ENCODE assay signal across 24 cellular contexts in the genomic region with DNA sequence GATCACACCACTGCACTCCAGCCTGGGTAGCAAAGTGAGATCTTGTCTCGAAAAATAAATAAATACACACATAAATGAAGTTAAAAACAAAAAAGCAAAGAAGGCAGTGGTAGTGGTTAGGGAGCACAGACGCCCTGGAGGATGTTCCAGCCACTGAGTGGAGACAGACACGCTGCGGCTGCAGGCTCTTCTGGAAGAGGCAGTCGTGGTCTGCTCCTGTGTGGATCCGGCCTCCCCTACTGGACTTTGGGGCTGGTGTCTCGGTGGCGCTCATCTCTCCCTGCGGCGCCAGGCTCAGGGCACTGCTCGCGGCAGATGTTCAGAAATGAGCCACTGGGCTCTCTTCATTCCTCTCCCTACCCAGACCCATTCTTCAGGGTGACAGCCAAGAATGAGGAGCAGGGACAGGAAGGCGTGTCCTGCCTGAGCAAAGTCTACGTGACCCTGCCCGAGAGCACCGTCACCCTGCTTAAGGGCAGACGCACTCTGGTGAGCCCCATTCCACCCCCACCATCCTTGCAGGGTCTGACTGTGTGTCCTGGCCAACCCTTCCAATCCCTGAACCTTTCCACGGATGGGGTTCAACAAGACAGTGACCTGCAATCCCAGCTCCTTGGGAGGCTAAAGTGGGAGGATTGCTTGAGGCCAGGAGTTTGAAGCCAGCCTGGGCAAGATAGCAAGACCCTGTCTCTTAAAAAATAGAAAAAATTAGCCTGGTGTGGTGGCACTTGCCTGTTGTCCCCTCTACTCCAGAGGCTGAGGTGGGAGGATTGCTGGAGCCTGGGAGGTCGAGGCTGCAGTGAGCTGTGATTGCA. TPM values are rescaled to one million over a fixed set of nuclear protein-coding genes. Genes with fewer than 3 reads are reported as not detected.
A peak's percentile ranks its signal among the peaks of the same experiment; 100 is the strongest.
DNase-seq lines count a peak whose midpoint lies in the region; ATAC-seq and TF ChIP-seq lines count a peak whose summit lies in the region.
"Had no signal": no experiment of that assay in that cellular context is flagged by ENCODE, and none has a peak within 500 bp of the region (broad histone marks: within the 10 kb centered on the region; RNA-seq: fewer than 3 reads in every experiment).

No MANE protein-coding gene starts in this region.

- H3K23ac ChIP-seq in neuronal stem cell (ENCODE audit: low read depth, low read length, poor library complexity), result no peak overlapping the region

- H3K9me3 ChIP-seq in Panc1 (ENCODE audit: control insufficient read depth, insufficient read depth, low read depth, low read length) (no peaks in the 10 kb centered on the region), neuronal stem cell (replicated peaks in 1 of 2; ENCODE audit: control insufficient read depth in 2 of 2, insufficient read depth in 1 of 2, low read depth in 1 of 2, low read length in 2 of 2) (peaks cover 0 to 2% of the 10 kb centered on the region in 2 donors)
- H3K9me3 ChIP-seq: BE2C, HAP-1 had no signal

- H3K4me2 ChIP-seq in neuronal stem cell (ENCODE audit: insufficient read depth, low read length, poor library complexity, severe bottlenecking), result no peak overlapping the region

- no peaks in the 10 kb centered on the region for H3K79me1 ChIP-seq in neuronal stem cell (ENCODE audit: low read depth, low read length)

- peak overlapping the region; percentile 1 for H2BK5ac ChIP-seq in neuronal stem cell (ENCODE audit: low read length)

- no peak overlapping the region for H3K18ac ChIP-seq in neuronal stem cell (ENCODE audit: low read length)

- no peak overlapping the region for H3K14ac ChIP-seq in neuronal stem cell (ENCODE audit: low read length)

- H3K4ac ChIP-seq in neuronal stem cell (ENCODE audit: low read length), result no peak overlapping the region

- CTCF ChIA-PET in Panc1 (lab: Charles Lee), result no interaction called here

- ATAC-seq in Panc1, result peak; percentile 24; the same call in 1 of the 2 replicates
- ATAC-seq in left colon, result peak; percentile 87
- no peak for ATAC-seq in HG03097 (IDR thresholded peaks at IDR 0.05; ENCODE audit: low FRiP score, unreplicated experiment)
- no peak for ATAC-seq in HG02610 (IDR thresholded peaks at IDR 0.05; ENCODE audit: unreplicated experiment)
- ATAC-seq in HG03175 (IDR thresholded peaks at IDR 0.05; ENCODE audit: unreplicated experiment), result no peak

- H3K4me1 ChIP-seq in Panc1 (ENCODE audit: control insufficient read depth, insufficient read depth, low read length) (no peaks in the 10 kb centered on the region), neuronal stem cell (ENCODE audit: control insufficient read depth in 2 of 2, insufficient read depth in 1 of 2, low read depth in 1 of 2, low read length in 2 of 2) (peaks cover 0 to 2% of the 10 kb centered on the region in 2 donors)
- H3K4me1 ChIP-seq: BE2C, HAP-1 had no signal

- no peak overlapping the region for H2AFZ ChIP-seq in neuronal stem cell (ENCODE audit: low read length)

- H3K36me3 ChIP-seq in H7 (replicated peaks; ENCODE audit: control insufficient read depth, insufficient read depth, low read length) (no peaks in the 10 kb centered on the region), Panc1 (ENCODE audit: control insufficient read depth, insufficient read depth, low read length) (no peaks in the 10 kb centered on the region), neuronal stem cell (replicated peaks in 1 of 2; ENCODE audit: control insufficient read depth in 2 of 2, insufficient read depth in 2 of 2, low read length in 2 of 2) (no peaks in the 10 kb centered on the region)
- H3K36me3 ChIP-seq: BE2C, HAP-1 had no signal

- no peak for TF ChIP-seq CTCF in Panc1 (IDR thresholded peaks at IDR 0.05)

- POLR2A ChIA-PET in Panc1 (lab: Charles Lee), result no interaction called here

- no peak overlapping the region for H2BK12ac ChIP-seq in neuronal stem cell (ENCODE audit: low read length)

- WGBS in neuronal stem cell (ENCODE audit: extremely low coverage in 2 of 2, insufficient read length in 2 of 2, insufficient replicate concordance in 1 of 2), 2 donors, result no CpG with 5 or more reads among the region's 19 CpGs

- H4K8ac ChIP-seq in neuronal stem cell (ENCODE audit: low read depth, low read length), result no peak overlapping the region

- no peak overlapping the region for H3K9ac ChIP-seq in neuronal stem cell (ENCODE audit: low read depth, low read length, poor library complexity)

- H3K4me3 ChIP-seq in H7 (ENCODE audit: insufficient read depth, low read depth, low read length) (no peak overlapping the region), Panc1 (ENCODE audit: low read depth in 2 of 2, low read length in 2 of 2) (no peak overlapping the region), neuronal stem cell (ENCODE audit: low read length in 2 of 2) (no peak overlapping the region)
- H3K4me3 ChIP-seq: HAP-1 had no signal

- H3K27ac ChIP-seq in Panc1 (ENCODE audit: low read length), result no peak overlapping the region
- no peak overlapping the region for H3K27ac ChIP-seq in neuronal stem cell (replicated peaks; ENCODE audit: low read length)
- H3K27ac ChIP-seq: HL-60 had no signal

- no peaks in the 10 kb centered on the region for H3K27me3 ChIP-seq in H7 (ENCODE audit: control insufficient read depth, insufficient read depth, low read length)
- no peaks in the 10 kb centered on the region for H3K27me3 ChIP-seq in Panc1 (ENCODE audit: control insufficient read depth, insufficient read depth, low read length)
- H3K27me3 ChIP-seq in neuronal stem cell (ENCODE audit: control insufficient read depth in 3 of 3, insufficient read depth in 3 of 3, low read depth in 1 of 3, low read length in 3 of 3), result peaks cover 0 to 34% (median 0%) of the 10 kb centered on the region in 3 experiments

- no peak overlapping the region for H4K91ac ChIP-seq in neuronal stem cell (ENCODE audit: low read depth, low read length, poor library complexity)

- intact Hi-C loops in Panc1 (cut with micrococcal nuclease; ENCODE audit: unreplicated experiment) (no loop called here), left colon (cut with DNase I, micrococcal nuclease) (no loop called here)

- H2BK15ac ChIP-seq in neuronal stem cell (ENCODE audit: low read length), result no peak overlapping the region

- H2AK5ac ChIP-seq in neuronal stem cell (ENCODE audit: low read depth, low read length), result no peak overlapping the region

- no peak overlapping the region for H2BK120ac ChIP-seq in neuronal stem cell (ENCODE audit: low read depth, low read length)

- BruUV-seq in Panc1 (replicated peaks; lab: Mats Ljungman, UMichigan), result no TSS peak

- in situ Hi-C loops in Panc1 (cut with HindIII; ENCODE audit: low pct_unique_long_range_greater_than_20kb, low sequenced_read_pairs), result no loop called here

- peak; percentile 51 for DNase-seq in H7
- no peak for DNase-seq in Panc1 (ENCODE audit: low read depth, low spot score)
- DNase-seq in left colon, result no peak
- DNase-seq in neuronal stem cell (ENCODE audit: low spot score), result no peak
- no peak for DNase-seq in DMS153 (lab: John Stamatoyannopoulos, UW)
- DNase-seq: ACHN; BE2C; C1 segment of cervical spinal cord; CD4-positive, CD25-positive, alpha-beta regulatory T cell; CD8-positive, alpha-beta memory T cell; COR-L47; DMS79; GDM1; GOT3; IMR-90; Karpas-422; KBM-7 had no signal

RNA-seq across cellular contexts. Expression of a gene that starts 26.2 kb away (rescaled TPM):
- total RNA-seq in H7 (2014; rRNA removed; shearing (Covaris generic)), result 0.03 TPM in 1 of 2 replicates, not detected in the other
- total RNA-seq in Panc1 (2021; ENCODE audit: unreplicated experiment), result not detected
- not detected for polyA plus RNA-seq in Panc1 (2012; ENCODE audit: insufficient read length)
- not detected for total RNA-seq in left colon
- not detected for polyA plus RNA-seq in neuronal stem cell (2013, experiment 1 of 2)
- under 0.01 TPM for polyA plus RNA-seq in neuronal stem cell (2013, experiment 2 of 2)
- total RNA-seq: CD4-positive, CD25-positive, alpha-beta regulatory T cell; CD8-positive, alpha-beta memory T cell; Daoy; HT1080; IMR-90 had no signal
- polyA plus RNA-seq: CD4-positive, CD25-positive, alpha-beta regulatory T cell; CD8-positive, alpha-beta memory T cell; IMR-90 had no signal

RNA-seq across cellular contexts. Expression of a gene that starts 39.3 kb away (rescaled TPM):
- 0.15 TPM in 1 of 2 replicates, not detected in the other for total RNA-seq in H7 (2014; rRNA removed; shearing (Covaris generic))
- total RNA-seq in Panc1 (2021; ENCODE audit: unreplicated experiment) (not detected), left colon (not detected)
- polyA plus RNA-seq in Panc1 (2012; ENCODE audit: insufficient read length), result not detected
- polyA plus RNA-seq in neuronal stem cell (2013, experiment 1 of 2), result 0.07 TPM
- 0.14 TPM for polyA plus RNA-seq in neuronal stem cell (2013, experiment 2 of 2)
- total RNA-seq: CD4-positive, CD25-positive, alpha-beta regulatory T cell; Daoy; HT1080; IMR-90 had no signal
- polyA plus RNA-seq: CD8-positive, alpha-beta memory T cell; IMR-90 had no signal

RNA-seq across cellular contexts. Expression of a gene that starts 53.6 kb away (rescaled TPM):
- total RNA-seq in H7 (2014; rRNA removed; shearing (Covaris generic)), result 95.0 and 128 TPM in 2 replicates
- total RNA-seq in Panc1 (2021; ENCODE audit: unreplicated experiment) (52.3 TPM), left colon (10 to 100 TPM; 21.5 to 25.0 TPM)
- polyA plus RNA-seq in Panc1 (2012; ENCODE audit: insufficient read length), result 79.3 TPM
- 50.2 TPM for polyA plus RNA-seq in neuronal stem cell (2013, experiment 1 of 2)
- polyA plus RNA-seq in neuronal stem cell (2013, experiment 2 of 2), result 53.7 TPM

Comparison
In these comparisons a context has a peak if more than half of its experiments do, and no peak if none do; other contexts are left out.
1. ATAC-seq: peak in Panc1 (single experiment) and left colon (single experiment); none in HG03097 (single experiment), HG02610 (single experiment) and HG03175 (single experiment).